ENCODE assay signal across 1 cellular context in the genomic region with DNA sequence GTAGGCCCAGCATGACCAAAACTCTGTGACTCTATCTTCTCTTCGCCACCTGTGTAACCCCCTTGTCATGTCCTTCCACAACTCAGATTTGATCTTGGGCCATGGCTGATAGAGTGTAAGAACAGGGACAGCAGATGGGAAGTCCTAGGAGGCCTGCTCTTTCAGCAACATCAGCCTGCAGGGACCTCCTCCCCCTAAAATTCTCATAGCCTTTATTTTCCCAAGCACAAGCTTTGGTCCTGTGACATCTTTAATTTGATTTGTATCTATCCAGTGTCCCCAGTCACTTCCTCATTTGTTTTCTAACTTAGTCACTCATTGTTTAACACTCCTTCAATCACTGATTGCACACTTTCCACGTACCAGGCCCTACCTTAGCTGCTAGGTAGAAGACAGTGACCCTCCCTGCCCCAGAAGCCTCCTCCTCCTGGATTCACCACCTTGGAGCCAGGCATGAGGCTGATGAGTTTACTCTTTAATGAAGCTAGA.
TF ChIP-seq lines count a peak whose summit lies in the region.

No MANE protein-coding gene starts in this region.

TF ChIP-seq in K562, 482 proteins besides CTCF, POLR2A, EP300 and RAD21 (continued from another document):
- TF ChIP-seq, protein P1, sequence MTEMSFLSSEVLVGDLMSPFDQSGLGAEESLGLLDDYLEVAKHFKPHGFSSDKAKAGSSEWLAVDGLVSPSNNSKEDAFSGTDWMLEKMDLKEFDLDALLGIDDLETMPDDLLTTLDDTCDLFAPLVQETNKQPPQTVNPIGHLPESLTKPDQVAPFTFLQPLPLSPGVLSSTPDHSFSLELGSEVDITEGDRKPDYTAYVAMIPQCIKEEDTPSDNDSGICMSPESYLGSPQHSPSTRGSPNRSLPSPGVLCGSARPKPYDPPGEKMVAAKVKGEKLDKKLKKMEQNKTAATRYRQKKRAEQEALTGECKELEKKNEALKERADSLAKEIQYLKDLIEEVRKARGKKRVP (CRISPR knock-in tag; IDR thresholded peaks at IDR 0.05): no peak
- TF ChIP-seq RBM22 (IDR thresholded peaks at IDR 0.05; ENCODE audit: low read depth, low read length, poor library complexity, severe bottlenecking) (no peak), NFYB (IDR thresholded peaks at IDR 0.05; ENCODE audit: extremely low read depth, insufficient read length) (no peak), POLR2AphosphoS5 (IDR thresholded peaks at IDR 0.05; ENCODE audit: control insufficient read depth, insufficient read depth, low read depth, low read length) (peak; percentile 82; the same call in 1 of the 2 replicates), XRCC4 (IDR thresholded peaks at IDR 0.05; ENCODE audit: extremely low read depth, insufficient read depth, insufficient read length) (no peak), ZBTB1 (CRISPR knock-in tag; IDR thresholded peaks at IDR 0.05; ENCODE audit: borderline replicate concordance, low read depth) (no peak), KAT8 (IDR thresholded peaks at IDR 0.05; ENCODE audit: low read depth) (no peak), NR4A1 (CRISPR knock-in tag; IDR thresholded peaks at IDR 0.05) (no peak), NR4A1 (tag; IDR thresholded peaks at IDR 0.05) (no peak), SP1 (CRISPR knock-in tag; IDR thresholded peaks at IDR 0.05) (no peak), BRCA1 (IDR thresholded peaks at IDR 0.05) (no peak), BRCA1 (CRISPR knock-in tag; IDR thresholded peaks at IDR 0.05) (no peak), ZFP36 (IDR thresholded peaks at IDR 0.05; ENCODE audit: low read depth, low read length, partially characterized antibody) (no peak), EHMT2 (IDR thresholded peaks at IDR 0.05) (no peak), SRSF3 (IDR thresholded peaks at IDR 0.05; ENCODE audit: insufficient read depth, low read length) (no peak), ZNF444 (CRISPR knock-in tag; IDR thresholded peaks at IDR 0.05) (no peak), FOSL1 (tag; conservative IDR thresholded peaks at IDR 0.05) (no peak), ZNF707 (CRISPR knock-in tag; conservative IDR thresholded peaks at IDR 0.05) (no peak)
